In the genomic region with DNA sequence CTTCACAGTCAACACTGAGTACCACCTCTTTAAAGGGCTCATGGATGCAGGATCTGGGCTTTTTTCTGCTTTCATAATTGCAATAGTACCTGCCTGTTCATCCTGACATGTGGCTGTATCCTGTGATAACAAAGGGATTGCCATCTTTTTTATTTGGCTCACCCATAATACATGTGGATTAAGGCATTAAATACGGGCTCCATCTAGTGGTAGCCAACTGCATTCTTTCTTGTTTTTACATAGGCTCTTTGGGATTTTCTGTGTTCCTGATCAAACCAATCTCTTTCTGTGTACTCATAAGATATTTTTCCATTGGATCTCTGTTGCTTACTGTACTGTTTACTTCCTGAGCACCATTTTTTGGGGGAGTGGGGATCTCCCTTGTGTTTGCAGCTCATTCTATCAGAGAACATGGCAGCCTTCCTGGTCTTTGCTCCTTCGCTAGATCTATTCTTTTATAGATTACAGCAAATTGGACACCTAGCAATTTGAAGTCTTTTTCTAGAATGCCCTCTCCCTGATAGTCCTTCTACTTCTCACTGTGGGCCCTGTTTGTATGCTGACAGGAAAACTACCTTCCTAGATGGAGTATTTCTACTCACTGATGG, we compare ENCODE assay signal across 9 cellular contexts.
DNase-seq lines count a peak whose midpoint lies in the region; ATAC-seq, FAIRE-seq and TF ChIP-seq lines count a peak whose summit lies in the region.
"Had no signal": no experiment of that assay in that cellular context is flagged by ENCODE, and none has a peak within 500 bp of the region (broad histone marks: within the 10 kb centered on the region; RNA-seq: fewer than 3 reads in every experiment).

No MANE protein-coding gene starts in this region.

- H3K36me3 ChIP-seq in prostate gland = no peaks in the 10 kb centered on the region

- FAIRE-seq in HTR-8/SVneo (lab: Jason Lieb, UNC) = no peak

- no peaks in the 10 kb centered on the region for H3K4me1 Mint-ChIP-seq in T-helper 2 cell treated with Interferon-gamma antibody and Interleukin-4, amounts not matched to agents 5 μg/mL and 100 μg/mL, for 36 hours (ENCODE audit: low read depth)
- H3K4me1 Mint-ChIP-seq: activated B cell treated with CpG ODN at 0.5 μM for 24 hours had no signal

- H3K9me3 Mint-ChIP-seq in T-helper 2 cell treated with Interferon-gamma antibody and Interleukin-4, amounts not matched to agents 5 μg/mL and 100 μg/mL, for 36 hours = no peaks in the 10 kb centered on the region
- H3K9me3 Mint-ChIP-seq: activated B cell treated with CpG ODN at 0.5 μM for 24 hours had no signal

- WGBS in prostate gland = 52% methylated on average over 2 of the region's 2 CpGs

- DNase-seq in GM12864 (ENCODE audit: low read depth) (no peak), HTR-8/SVneo (ENCODE audit: insufficient read length, low spot score) (peak; percentile 14), OCI-M1 (lab: John Stamatoyannopoulos, UW) (peak; percentile 66), erythroblast (lab: John Stamatoyannopoulos, UW) (peak; percentile 12 to 41), prostate gland (ENCODE audit: low spot score) (no peak)
- no peak for DNase-seq in T-helper 2 cell treated with Interferon-gamma antibody and Interleukin-4, amounts not matched to agents 5 μg/mL and 100 μg/mL, for 36 hours (ENCODE audit: low spot score)
- DNase-seq: activated B cell treated with CpG ODN at 0.5 μM for 24 hours had no signal

- H3K27ac ChIP-seq in prostate gland = no peak overlapping the region

- no peaks in the 10 kb centered on the region for H3K9me3 ChIP-seq in prostate gland

- H3K27ac Mint-ChIP-seq in T-helper 2 cell treated with Interferon-gamma antibody and Interleukin-4, amounts not matched to agents 5 μg/mL and 100 μg/mL, for 36 hours = no peak overlapping the region
- H3K27ac Mint-ChIP-seq: activated B cell treated with CpG ODN at 0.5 μM for 24 hours had no signal

- TF ChIP-seq POLR2A in erythroblast (IDR thresholded peaks at IDR 0.05; ENCODE audit: low read length) = no peak
- no peak for TF ChIP-seq POLR2A in prostate gland (IDR thresholded peaks at IDR 0.05)

- no peaks in the 10 kb centered on the region for H3K4me1 ChIP-seq in prostate gland (replicated peaks)

- H3K4me3 ChIP-seq in GM12864 (ENCODE audit: low read depth, low read length) (no peak overlapping the region), prostate gland (no peak overlapping the region)

- intact Hi-C loops in prostate gland (cut with DNase I) = no loop called here

- ATAC-seq in HG02571 (IDR thresholded peaks at IDR 0.05; ENCODE audit: unreplicated experiment) (no peak), HG03097 (IDR thresholded peaks at IDR 0.05; ENCODE audit: low FRiP score, unreplicated experiment) (no peak)

- no peaks in the 10 kb centered on the region for H3K27me3 ChIP-seq in prostate gland (replicated peaks; ENCODE audit: insufficient read depth)

- no peak overlapping the region for H3K4me3 Mint-ChIP-seq in T-helper 2 cell treated with Interferon-gamma antibody and Interleukin-4, amounts not matched to agents 5 μg/mL and 100 μg/mL, for 36 hours
- H3K4me3 Mint-ChIP-seq: activated B cell treated with CpG ODN at 0.5 μM for 24 hours had no signal

- TF ChIP-seq CTCF in GM12864 (IDR thresholded peaks at IDR 0.05; ENCODE audit: low read depth, low read length, missing control alignments) (peak; percentile 57), prostate gland (IDR thresholded peaks at IDR 0.05) (peak in 3 of 4 experiments; percentile 12 to 33 (median 32))

- H3K36me3 Mint-ChIP-seq in T-helper 2 cell treated with Interferon-gamma antibody and Interleukin-4, amounts not matched to agents 5 μg/mL and 100 μg/mL, for 36 hours (ENCODE audit: low read depth) = no peaks in the 10 kb centered on the region

- H3K27me3 Mint-ChIP-seq in T-helper 2 cell treated with Interferon-gamma antibody and Interleukin-4, amounts not matched to agents 5 μg/mL and 100 μg/mL, for 36 hours (ENCODE audit: low read depth) = no peaks in the 10 kb centered on the region
- H3K27me3 Mint-ChIP-seq: activated B cell treated with CpG ODN at 0.5 μM for 24 hours had no signal

Comparison
In these comparisons a context has a peak if more than half of its experiments do, and no peak if none do; other contexts are left out.
1. DNase-seq: peak in HTR-8/SVneo (single experiment), OCI-M1 (single experiment) and erythroblast (2 of 2); none in GM12864 (single experiment), prostate gland (single experiment) and T-helper 2 cell treated with Interferon-gamma antibody and Interleukin-4, amounts not matched to agents 5 μg/mL and 100 μg/mL, for 36 hours (single experiment).